Comparison of ENCODE assay signal across 23 cellular contexts in the genomic region with DNA sequence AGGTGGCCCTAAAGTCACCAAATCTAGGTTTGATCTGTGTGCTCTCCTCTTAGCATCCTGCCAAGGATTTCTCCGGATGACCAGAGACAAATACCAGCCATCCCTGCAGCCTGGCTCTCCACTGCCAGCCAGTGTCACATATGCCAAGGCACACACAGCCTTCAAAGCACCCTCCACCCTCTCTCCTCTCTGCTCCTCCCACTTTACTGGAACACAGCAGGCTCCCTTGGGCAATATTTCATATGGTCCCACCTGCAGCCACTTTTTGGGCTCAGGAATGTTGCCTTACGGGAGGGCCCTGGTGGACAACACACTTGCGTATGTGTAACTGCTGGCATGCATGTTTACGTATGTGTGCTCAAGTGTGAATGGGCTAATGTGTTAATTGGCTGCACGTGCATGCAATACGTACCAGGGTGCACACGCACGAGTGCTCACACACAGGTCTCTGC.
A peak's percentile ranks its signal among the peaks of the same experiment; 100 is the strongest.
DNase-seq lines count a peak whose midpoint lies in the region; ATAC-seq, FAIRE-seq and TF ChIP-seq lines count a peak whose summit lies in the region.
"Had no signal": no experiment of that assay in that cellular context is flagged by ENCODE, and none has a peak within 500 bp of the region (broad histone marks: within the 10 kb centered on the region; RNA-seq: fewer than 3 reads in every experiment).

No MANE protein-coding gene starts in this region.

- H3K4me1 Mint-ChIP-seq in endodermal cell: peaks cover 29% of the 10 kb centered on the region
- peaks cover 48% of the 10 kb centered on the region for H3K4me1 Mint-ChIP-seq in neural crest cell
- H3K4me1 Mint-ChIP-seq: activated CD4-positive, alpha-beta memory T cell treated with anti-CD3 and anti-CD28 coated beads, Interleukin-2, amount 10 ng/mL, durations not matched to agents 7 days and 5 days; naive thymus-derived CD4-positive, alpha-beta T cell had no signal

- peak overlapping the region; percentile 80 to 96 (median 91) for H3K4me2 ChIP-seq in BLaER1 treated with 17β-estradiol and CSF1 and Interleukin-3, amounts not matched to agents 10 nM and 100 nM

- H3K27ac ChIP-seq in BLaER1 treated with 17β-estradiol and CSF1 and Interleukin-3, amounts not matched to agents 10 nM and 100 nM: peak overlapping the region in 4 of 11 experiments; percentile 26 to 63 (median 55); a peak in 8 of 22 replicates
- no peak overlapping the region for H3K27ac ChIP-seq in endodermal cell (ENCODE audit: low read depth, low read length)
- H3K27ac ChIP-seq: body of pancreas, sigmoid colon had no signal

- H3K27ac Mint-ChIP-seq in endodermal cell: no peak overlapping the region
- H3K27ac Mint-ChIP-seq in neural crest cell (ENCODE audit: unreplicated experiment): peak overlapping the region; percentile 83
- H3K27ac Mint-ChIP-seq: activated CD4-positive, alpha-beta memory T cell treated with anti-CD3 and anti-CD28 coated beads, Interleukin-2, amount 10 ng/mL, durations not matched to agents 7 days and 5 days; naive thymus-derived CD4-positive, alpha-beta T cell had no signal

- H3K4me1 ChIP-seq in BLaER1 treated with 17β-estradiol and CSF1 and Interleukin-3, amounts not matched to agents 10 nM and 100 nM: peaks cover 28 to 51% (median 47%) of the 10 kb centered on the region in 10 experiments
- peaks cover 5% of the 10 kb centered on the region for H3K4me1 ChIP-seq in endodermal cell (ENCODE audit: control insufficient read depth, insufficient read depth, low read length)
- H3K4me1 ChIP-seq: body of pancreas, sigmoid colon had no signal

- WGBS in endodermal cell (ENCODE audit: insufficient coverage in 1 of 2, insufficient read length in 1 of 2), 2 experiments: 89 to 93% methylated on average over 6 to 8 of the region's 8 CpGs

- peak overlapping the region in 5 of 11 experiments; percentile 33 to 53 (median 42); a peak in 5 of 22 replicates for H3K9ac ChIP-seq in BLaER1 treated with 17β-estradiol and CSF1 and Interleukin-3, amounts not matched to agents 10 nM and 100 nM
- H3K9ac ChIP-seq in endodermal cell (ENCODE audit: extremely low read depth, low read length, poor library complexity, severe bottlenecking): no peak overlapping the region

- no peak for TF ChIP-seq CTCF in endodermal cell (conservative IDR thresholded peaks at IDR 0.05)
- TF ChIP-seq CTCF in neural crest cell (conservative IDR thresholded peaks at IDR 0.05): no peak
- TF ChIP-seq CTCF in D721Med (IDR thresholded peaks at IDR 0.05; ENCODE audit: insufficient read depth, missing control alignments): no peak

- peaks cover 13% of the 10 kb centered on the region for H3K27me3 Mint-ChIP-seq in endodermal cell (ENCODE audit: insufficient read depth)
- no peaks in the 10 kb centered on the region for H3K27me3 Mint-ChIP-seq in neural crest cell (ENCODE audit: low read depth)
- H3K27me3 Mint-ChIP-seq: activated CD4-positive, alpha-beta memory T cell treated with anti-CD3 and anti-CD28 coated beads, Interleukin-2, amount 10 ng/mL, durations not matched to agents 7 days and 5 days had no signal

- H3K36me3 ChIP-seq in BLaER1 treated with 17β-estradiol and CSF1 and Interleukin-3, amounts not matched to agents 10 nM and 100 nM: no peaks in the 10 kb centered on the region
- no peaks in the 10 kb centered on the region for H3K36me3 ChIP-seq in endodermal cell (ENCODE audit: control insufficient read depth, insufficient read depth, low read length)
- H3K36me3 ChIP-seq: BE2C had no signal

- H3K27me3 ChIP-seq in BLaER1 treated with 17β-estradiol and CSF1 and Interleukin-3, amounts not matched to agents 10 nM and 100 nM: no peaks in the 10 kb centered on the region
- H3K27me3 ChIP-seq in endodermal cell (ENCODE audit: control insufficient read depth, insufficient read depth, low read length, poor library complexity, severe bottlenecking): no peaks in the 10 kb centered on the region
- H3K27me3 ChIP-seq: BE2C, body of pancreas, sigmoid colon had no signal

- no peaks in the 10 kb centered on the region for H3K9me3 ChIP-seq in BLaER1 treated with 17β-estradiol and CSF1 and Interleukin-3, amounts not matched to agents 10 nM and 100 nM (replicated peaks in 1 of 11)
- H3K9me3 ChIP-seq in endodermal cell (ENCODE audit: control insufficient read depth, low read length): no peaks in the 10 kb centered on the region
- H3K9me3 ChIP-seq: BE2C, body of pancreas, sigmoid colon had no signal

- ATAC-seq in HG03460 (IDR thresholded peaks at IDR 0.05; ENCODE audit: unreplicated experiment): no peak
- ATAC-seq in HG02970 (IDR thresholded peaks at IDR 0.05; ENCODE audit: low FRiP score, unreplicated experiment): no peak
- ATAC-seq: activated CD4-positive, CD25-positive, alpha-beta regulatory T cell treated with anti-CD3 and anti-CD28 coated beads, Interleukin-2, amount 50 U/mL, for 24 hours; body of pancreas; naive thymus-derived CD4-positive, alpha-beta T cell had no signal

- H3K9me3 Mint-ChIP-seq in endodermal cell (no peaks in the 10 kb centered on the region), neural crest cell (no peaks in the 10 kb centered on the region)
- H3K9me3 Mint-ChIP-seq: activated CD4-positive, alpha-beta memory T cell treated with anti-CD3 and anti-CD28 coated beads, Interleukin-2, amount 10 ng/mL, durations not matched to agents 7 days and 5 days; naive thymus-derived CD4-positive, alpha-beta T cell had no signal

- peak overlapping the region in 7 of 10 experiments; percentile 4 to 63 (median 37); a peak in 10 of 20 replicates for H3K4me3 ChIP-seq in BLaER1 treated with 17β-estradiol and CSF1 and Interleukin-3, amounts not matched to agents 10 nM and 100 nM
- H3K4me3 ChIP-seq in endodermal cell (ENCODE audit: low read length): no peak overlapping the region
- H3K4me3 ChIP-seq: body of pancreas, sigmoid colon had no signal

- DNase-seq in NCI-H446 treated with DMSO at 0.1 percent for 48 hours (lab: John Stamatoyannopoulos, UW): peak; percentile 57
- DNase-seq in endodermal cell: no peak
- DNase-seq in neural crest cell (ENCODE audit: low read depth, low spot score): no peak
- no peak for DNase-seq in D721Med (ENCODE audit: insufficient read length, low spot score)
- DNase-seq in HUDEP-2 (lab: John Stamatoyannopoulos, UW; ENCODE audit: unreplicated experiment in 76 of 76): no peak
- DNase-seq: activated CD4-positive, alpha-beta memory T cell treated with anti-CD3 and anti-CD28 coated beads, Interleukin-2, amount 10 ng/mL, durations not matched to agents 7 days and 5 days; activated gamma-delta T cell; body of pancreas; DND-41; effector CD4-positive, alpha-beta T cell; foreskin fibroblast; naive thymus-derived CD4-positive, alpha-beta T cell; NCI-H187 treated with DMSO at 0.1 percent for 48 hours; NCI-H2227 treated with DMSO at 0.1 percent for 48 hours; sigmoid colon; T1000 had no signal

- no peak for FAIRE-seq in D721Med (lab: Jason Lieb, UNC)
- FAIRE-seq: H54, urothelium cell line had no signal

- H3K4me3 Mint-ChIP-seq in endodermal cell (peak overlapping the region; percentile 15), neural crest cell (peak overlapping the region; percentile 67)
- H3K4me3 Mint-ChIP-seq: activated CD4-positive, alpha-beta memory T cell treated with anti-CD3 and anti-CD28 coated beads, Interleukin-2, amount 10 ng/mL, durations not matched to agents 7 days and 5 days; naive thymus-derived CD4-positive, alpha-beta T cell had no signal

- peaks cover 2% of the 10 kb centered on the region for H3K36me3 Mint-ChIP-seq in endodermal cell (ENCODE audit: low read depth)
- no peaks in the 10 kb centered on the region for H3K36me3 Mint-ChIP-seq in neural crest cell (ENCODE audit: low read depth)
- H3K36me3 Mint-ChIP-seq: naive thymus-derived CD4-positive, alpha-beta T cell had no signal

- H4K20me1 ChIP-seq in BLaER1 treated with 17β-estradiol and CSF1 and Interleukin-3, amounts not matched to agents 10 nM and 100 nM: no peaks in the 10 kb centered on the region
